8 cellular contexts compared by ENCODE assay signal in genomic region chr4:56656346-56656643, GRCh38. TPM values are rescaled to one million over a fixed set of nuclear protein-coding genes. Genes with fewer than 3 reads are reported as not detected.
A peak's percentile ranks its signal among the peaks of the same experiment; 100 is the strongest.
DNase-seq lines count a peak whose midpoint lies in the region; ATAC-seq and TF ChIP-seq lines count a peak whose summit lies in the region.

No MANE protein-coding gene starts in this region.

- peaks cover 18% of the 10 kb centered on the region for H3K27me3 Mint-ChIP-seq in activated CD4-positive, alpha-beta T cell treated with anti-CD3 and anti-CD28 coated beads for 36 hours

- H3K27me3 ChIP-seq in left ventricle myocardium inferior (ENCODE audit: low read depth), result peaks cover 45% of the 10 kb centered on the region
- peaks cover 5% of the 10 kb centered on the region for H3K27me3 ChIP-seq in skeletal muscle satellite cell (ENCODE audit: control insufficient read depth, insufficient read depth, low read length)

- TF ChIP-seq CTCF in left ventricle myocardium inferior (IDR thresholded peaks at IDR 0.05; ENCODE audit: borderline replicate concordance), result peak; percentile 35

- H3K36me3 Mint-ChIP-seq in activated CD4-positive, alpha-beta T cell treated with anti-CD3 and anti-CD28 coated beads for 36 hours (ENCODE audit: low read depth), result peaks cover 10% of the 10 kb centered on the region

- H3K9me3 Mint-ChIP-seq in activated CD4-positive, alpha-beta T cell treated with anti-CD3 and anti-CD28 coated beads for 36 hours (ENCODE audit: low read depth), result no peaks in the 10 kb centered on the region

- peak; percentile 69 for ATAC-seq in activated CD4-positive, alpha-beta T cell treated with anti-CD3 and anti-CD28 coated beads for 36 hours

- H3K9me3 ChIP-seq in left ventricle myocardium inferior (replicated peaks) (no peaks in the 10 kb centered on the region), skeletal muscle satellite cell (replicated peaks; ENCODE audit: low read length) (no peaks in the 10 kb centered on the region)

- peaks cover 51% of the 10 kb centered on the region for H3K4me1 Mint-ChIP-seq in activated CD4-positive, alpha-beta T cell treated with anti-CD3 and anti-CD28 coated beads for 36 hours

- intact Hi-C loops in activated CD4-positive, alpha-beta T cell treated with anti-CD3 and anti-CD28 coated beads for 36 hours (cut with DNase I, micrococcal nuclease), result loop anchor here (2.0 to 10.0 kb wide), 4 partner anchors 25 to 321 kb away; partner anchors contain the start of genes HOPX (in 1 of the 2), NOA1 (in 1 of the 2), PAICS (in 1 of the 2) and POLR2B (in 1 of the 2)
- intact Hi-C loops in left ventricle myocardium inferior (cut with micrococcal nuclease), result no loop called here

- H3K27ac ChIP-seq in left ventricle myocardium inferior (replicated peaks), result no peak overlapping the region

- peak overlapping the region; percentile 86 for H3K4me3 Mint-ChIP-seq in activated CD4-positive, alpha-beta T cell treated with anti-CD3 and anti-CD28 coated beads for 36 hours

- peak; percentile 76 for DNase-seq in activated CD4-positive, alpha-beta T cell treated with anti-CD3 and anti-CD28 coated beads for 36 hours
- no peak for DNase-seq in activated CD4-positive, alpha-beta T cell treated with anti-CD3 and anti-CD28 coated beads for 1 hour
- DNase-seq in activated gamma-delta T cell treated with Interleukin-2 at 50 U/mL for 16 hours (peak; percentile 58), left ventricle myocardium inferior (peak; percentile 29), OCI-M2 (lab: John Stamatoyannopoulos, UW; ENCODE audit: unreplicated experiment) (no peak), NCI-H1930 (lab: John Stamatoyannopoulos, UW) (no peak), SK-N-DZ (ENCODE audit: low spot score) (no peak)

- H3K27ac Mint-ChIP-seq in activated CD4-positive, alpha-beta T cell treated with anti-CD3 and anti-CD28 coated beads for 36 hours, result peak overlapping the region; percentile 63

- H3K36me3 ChIP-seq in left ventricle myocardium inferior, result no peaks in the 10 kb centered on the region
- no peaks in the 10 kb centered on the region for H3K36me3 ChIP-seq in skeletal muscle satellite cell (ENCODE audit: insufficient read depth, low read length)

- POLR2A ChIA-PET in activated CD4-positive, alpha-beta T cell treated with anti-CD3 and anti-CD28 coated beads for 36 hours (lab: Charles Lee), result no interaction called here

- peak overlapping the region; percentile 84 for H3K4me2 ChIP-seq in skeletal muscle satellite cell (ENCODE audit: low read length)

- CTCF ChIA-PET in activated CD4-positive, alpha-beta T cell treated with anti-CD3 and anti-CD28 coated beads for 36 hours (lab: Charles Lee), result interaction anchor here (0.7 to 1.6 kb wide), 2 partner anchors 33 to 181 kb away, joined by 3 to 4 read pairs; no protein-coding TSS in a partner anchor

- peak overlapping the region; percentile 57 for H3K9ac ChIP-seq in skeletal muscle satellite cell (ENCODE audit: low read depth, low read length)

- H3K4me1 ChIP-seq in left ventricle myocardium inferior (peaks cover 42% of the 10 kb centered on the region), skeletal muscle satellite cell (ENCODE audit: control insufficient read depth, insufficient read depth, low read length) (peaks cover 45% of the 10 kb centered on the region)

- H3K4me3 ChIP-seq in left ventricle myocardium inferior, result peak overlapping the region; percentile 74
- peak overlapping the region; percentile 75 for H3K4me3 ChIP-seq in skeletal muscle satellite cell (ENCODE audit: low read length)

RNA-seq across cellular contexts. Expression of gene HOPX, which starts 24.8 kb away (rescaled TPM):
- total RNA-seq in activated CD4-positive, alpha-beta T cell treated with anti-CD3 and anti-CD28 coated beads for 36 hours, result 10 to 100 TPM; 56.3 to 83.9 TPM
- total RNA-seq in left ventricle myocardium inferior, result 21.3 TPM
- 0.44 and 1.0 TPM in 2 replicates for total RNA-seq in skeletal muscle satellite cell (2012; rRNA removed)
- polyA plus RNA-seq in SK-N-DZ (2014; cell fraction: cytosol; rRNA removed), result not detected in 2 replicates
- polyA plus RNA-seq in SK-N-DZ (2014; cell fraction: nucleus; rRNA removed), result not detected in 2 replicates

Comparison
In these comparisons a context has a peak if more than half of its experiments do, and no peak if none do; other contexts are left out.
1. DNase-seq: peak in activated CD4-positive, alpha-beta T cell treated with anti-CD3 and anti-CD28 coated beads for 36 hours (single experiment), activated gamma-delta T cell treated with Interleukin-2 at 50 U/mL for 16 hours (single experiment) and left ventricle myocardium inferior (single experiment); none in activated CD4-positive, alpha-beta T cell treated with anti-CD3 and anti-CD28 coated beads for 1 hour (single experiment), OCI-M2 (single experiment), NCI-H1930 (0 of 2) and SK-N-DZ (single experiment).